Comparison of ENCODE assay signal across 2 cellular contexts in the genomic region with DNA sequence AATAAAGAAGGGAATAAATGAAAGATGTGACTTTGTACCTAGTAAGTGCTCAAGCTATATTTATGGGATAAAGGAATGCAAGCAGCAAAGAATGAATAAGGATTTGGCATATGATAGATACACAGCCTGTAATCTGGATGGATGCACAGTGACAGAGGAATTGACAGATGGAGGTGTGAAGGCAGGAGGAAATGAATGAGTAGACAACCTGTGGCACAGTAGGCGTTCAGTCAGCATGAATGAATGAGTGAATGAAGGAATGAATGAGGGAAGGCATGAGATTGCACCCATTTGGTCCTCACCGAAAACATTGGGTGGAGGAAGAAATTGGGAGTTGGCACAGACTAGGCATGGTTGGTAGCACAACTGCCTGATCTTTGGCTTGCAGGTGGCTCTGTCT.
TF ChIP-seq lines count a peak whose summit lies in the region.

No MANE protein-coding gene starts in this region.

TF ChIP-seq in A549, 52 proteins besides CTCF, POLR2A, EP300 and RAD21:
- TF ChIP-seq HOXB13 (CRISPR knock-in tag; IDR thresholded peaks at IDR 0.05; ENCODE audit: low read depth) = no peak
- no peak for TF ChIP-seq ZC3H11A (IDR thresholded peaks at IDR 0.05)
- TF ChIP-seq FOXS1 (CRISPR knock-in tag; IDR thresholded peaks at IDR 0.05) = no peak
- TF ChIP-seq HOXB5 (CRISPR knock-in tag; IDR thresholded peaks at IDR 0.05) = no peak
- TF ChIP-seq, protein P1, sequence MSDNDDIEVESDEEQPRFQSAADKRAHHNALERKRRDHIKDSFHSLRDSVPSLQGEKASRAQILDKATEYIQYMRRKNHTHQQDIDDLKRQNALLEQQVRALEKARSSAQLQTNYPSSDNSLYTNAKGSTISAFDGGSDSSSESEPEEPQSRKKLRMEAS (IDR thresholded peaks at IDR 0.05) = no peak
- TF ChIP-seq ZSCAN20 (CRISPR knock-in tag; IDR thresholded peaks at IDR 0.05) = no peak
- TF ChIP-seq, protein P2, sequence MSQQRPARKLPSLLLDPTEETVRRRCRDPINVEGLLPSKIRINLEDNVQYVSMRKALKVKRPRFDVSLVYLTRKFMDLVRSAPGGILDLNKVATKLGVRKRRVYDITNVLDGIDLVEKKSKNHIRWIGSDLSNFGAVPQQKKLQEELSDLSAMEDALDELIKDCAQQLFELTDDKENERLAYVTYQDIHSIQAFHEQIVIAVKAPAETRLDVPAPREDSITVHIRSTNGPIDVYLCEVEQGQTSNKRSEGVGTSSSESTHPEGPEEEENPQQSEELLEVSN (IDR thresholded peaks at IDR 0.05; ENCODE audit: borderline replicate concordance, low read depth) = no peak
- no peak for TF ChIP-seq RNF2 (IDR thresholded peaks at IDR 0.05; ENCODE audit: borderline replicate concordance, low read depth)
- TF ChIP-seq ZFP36 (IDR thresholded peaks at IDR 0.05; ENCODE audit: borderline replicate concordance, partially characterized antibody) = no peak
- no peak for TF ChIP-seq FOSL2 (IDR thresholded peaks at IDR 0.05)
- TF ChIP-seq FOSL2 (CRISPR knock-in tag; IDR thresholded peaks at IDR 0.05) = no peak
- no peak for TF ChIP-seq KDM1A (IDR thresholded peaks at IDR 0.05; ENCODE audit: low read depth)
- no peak for TF ChIP-seq CHD2 (IDR thresholded peaks at IDR 0.05; ENCODE audit: low read length, partially characterized antibody)
- TF ChIP-seq, protein P3, sequence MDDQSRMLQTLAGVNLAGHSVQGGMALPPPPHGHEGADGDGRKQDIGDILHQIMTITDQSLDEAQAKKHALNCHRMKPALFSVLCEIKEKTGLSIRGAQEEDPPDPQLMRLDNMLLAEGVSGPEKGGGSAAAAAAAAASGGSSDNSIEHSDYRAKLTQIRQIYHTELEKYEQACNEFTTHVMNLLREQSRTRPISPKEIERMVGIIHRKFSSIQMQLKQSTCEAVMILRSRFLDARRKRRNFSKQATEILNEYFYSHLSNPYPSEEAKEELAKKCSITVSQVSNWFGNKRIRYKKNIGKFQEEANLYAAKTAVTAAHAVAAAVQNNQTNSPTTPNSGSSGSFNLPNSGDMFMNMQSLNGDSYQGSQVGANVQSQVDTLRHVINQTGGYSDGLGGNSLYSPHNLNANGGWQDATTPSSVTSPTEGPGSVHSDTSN (IDR thresholded peaks at IDR 0.05) = no peak
- no peak for TF ChIP-seq CEBPB (IDR thresholded peaks at IDR 0.05)
- TF ChIP-seq BHLHE40 (IDR thresholded peaks at IDR 0.05; ENCODE audit: low read depth, low read length) = no peak

TF ChIP-seq in H1, 55 proteins besides CTCF, POLR2A, EP300 and RAD21:
- TF ChIP-seq BCL11A (IDR thresholded peaks at IDR 0.05; ENCODE audit: low read depth in 2 of 2, low read length in 2 of 2) = no peak
- TF ChIP-seq BACH1 (IDR thresholded peaks at IDR 0.05; ENCODE audit: low read length) = no peak
- TF ChIP-seq MAFK (IDR thresholded peaks at IDR 0.05; ENCODE audit: low read depth, low read length) = no peak
- no peak for TF ChIP-seq HDAC2 (IDR thresholded peaks at IDR 0.05; ENCODE audit: borderline replicate concordance in 1 of 2, low read depth in 2 of 2, low read length in 2 of 2)
- TF ChIP-seq SRF (IDR thresholded peaks at IDR 0.05; ENCODE audit: low read depth, low read length) = no peak
- TF ChIP-seq CBX5 (IDR thresholded peaks at IDR 0.05; ENCODE audit: low read depth, low read length) = no peak
- TF ChIP-seq, protein P1 (IDR thresholded peaks at IDR 0.05) = no peak
- no peak for TF ChIP-seq BRCA1 (IDR thresholded peaks at IDR 0.05; ENCODE audit: low read depth, low read length)
